In the genomic region with DNA sequence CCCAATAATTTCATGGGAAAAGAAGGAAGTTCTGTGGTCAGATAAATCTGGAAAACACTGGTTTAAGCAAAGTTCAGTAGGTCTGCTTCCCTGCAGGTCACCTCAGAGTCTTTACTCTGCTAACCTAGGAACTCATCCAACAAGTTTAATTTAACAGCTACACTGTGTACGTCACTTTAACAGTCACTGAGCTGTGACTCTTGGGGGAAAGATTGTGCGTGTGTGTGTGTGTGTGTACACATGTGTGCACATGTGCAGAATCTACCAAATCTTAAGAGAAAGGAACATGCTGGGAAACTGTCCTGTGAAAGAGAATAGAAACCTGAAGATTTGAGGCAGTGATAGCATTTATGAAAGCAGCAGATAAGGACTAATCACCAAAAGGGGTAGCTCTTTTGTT, we compare ENCODE assay signal across 20 cellular contexts.
DNase-seq lines count a peak whose midpoint lies in the region; ATAC-seq and TF ChIP-seq lines count a peak whose summit lies in the region.
"Had no signal": no experiment of that assay in that cellular context is flagged by ENCODE, and none has a peak within 500 bp of the region (broad histone marks: within the 10 kb centered on the region; RNA-seq: fewer than 3 reads in every experiment).

No MANE protein-coding gene starts in this region.

- H3K9me3 ChIP-seq in spleen (peaks cover 0 to 13% (median 9%) of the 10 kb centered on the region in 8 donors), PC-9 (ENCODE audit: insufficient read depth, low read depth) (peaks cover 10% of the 10 kb centered on the region; the same call in 1 of the 2 replicates)
- H3K9me3 ChIP-seq: HAP-1 had no signal

- no TSS peak for BruUV-seq in PC-9 (replicated peaks; lab: Mats Ljungman, UMichigan)

- POLR2A ChIA-PET in activated CD4-positive, alpha-beta T cell treated with anti-CD3 and anti-CD28 coated beads, Interleukin-2, amount 10 ng/mL, durations not matched to agents 7 days and 5 days (lab: Charles Lee): interaction anchor here (0.5 to 2.1 kb wide), 6 partner anchors 14 to 48 kb away, joined by 3 to 8 read pairs (median 4); no protein-coding TSS in a partner anchor
- POLR2A ChIA-PET in PC-9 (lab: Charles Lee; ENCODE audit: unreplicated experiment): no interaction called here

- peaks cover 96% of the 10 kb centered on the region for H3K4me1 Mint-ChIP-seq in activated CD4-positive, alpha-beta T cell treated with anti-CD3 and anti-CD28 coated beads, Interleukin-2, amount 10 ng/mL, durations not matched to agents 7 days and 5 days
- H3K4me1 Mint-ChIP-seq in activated T-helper 2 cell treated with anti-CD3 and anti-CD28 coated beads, Interferon-gamma antibody, Interleukin-2, Interleukin-4, amounts not matched to agents 10 μg/mL and 5 μg/mL and 100 μg/mL, durations not matched to agents 14 hours and 24 hours and 36 hours (ENCODE audit: low read depth): peaks cover 95% of the 10 kb centered on the region
- H3K4me1 Mint-ChIP-seq in endothelial cell (ENCODE audit: unreplicated experiment): peaks cover 7% of the 10 kb centered on the region

- intact Hi-C loops in activated T-helper 2 cell treated with anti-CD3 and anti-CD28 coated beads, Interferon-gamma antibody, Interleukin-2, Interleukin-4, amounts not matched to agents 10 μg/mL and 5 μg/mL and 100 μg/mL, durations not matched to agents 14 hours and 24 hours and 36 hours (cut with micrococcal nuclease): loop anchor here (1.0 to 2.0 kb wide), 6 partner anchors 17 to 100 kb away; no protein-coding TSS in a partner anchor
- intact Hi-C loops in spleen (cut with DNase I; ENCODE audit: low total_unique reads) (loop anchor here (10.0 kb wide), 1 partner anchor 52 kb away; no protein-coding TSS in a partner anchor), PC-9 (cut with micrococcal nuclease; ENCODE audit: unreplicated experiment) (no loop called here)

- H3K4me2 ChIP-seq in PC-9: no peak overlapping the region
- H3K4me2 ChIP-seq: A549 had no signal

- H3K36me3 ChIP-seq in spleen: peaks cover 0 to 99% (median 12%) of the 10 kb centered on the region in 6 donors
- no peaks in the 10 kb centered on the region for H3K36me3 ChIP-seq in PC-9 (ENCODE audit: low read depth)
- H3K36me3 ChIP-seq: HAP-1, transverse colon had no signal

- no peaks in the 10 kb centered on the region for H3K27me3 Mint-ChIP-seq in activated CD4-positive, alpha-beta T cell treated with anti-CD3 and anti-CD28 coated beads, Interleukin-2, amount 10 ng/mL, durations not matched to agents 7 days and 5 days
- no peaks in the 10 kb centered on the region for H3K27me3 Mint-ChIP-seq in activated T-helper 2 cell treated with anti-CD3 and anti-CD28 coated beads, Interferon-gamma antibody, Interleukin-2, Interleukin-4, amounts not matched to agents 10 μg/mL and 5 μg/mL and 100 μg/mL, durations not matched to agents 14 hours and 24 hours and 36 hours (ENCODE audit: low read depth)
- H3K27me3 Mint-ChIP-seq in endothelial cell (ENCODE audit: unreplicated experiment): no peaks in the 10 kb centered on the region

- no peaks in the 10 kb centered on the region for H3K79me2 ChIP-seq in PC-9 (ENCODE audit: low read depth)

- no peak overlapping the region for H2AFZ ChIP-seq in PC-9

- ATAC-seq in HG02885 (IDR thresholded peaks at IDR 0.05; ENCODE audit: poor library complexity, unreplicated experiment): peak; percentile 28
- ATAC-seq: A549, WTC11 had no signal

- DNase-seq in activated CD4-positive, alpha-beta T cell treated with anti-CD3 and anti-CD28 coated beads, Interleukin-2, amount 10 ng/mL, durations not matched to agents 7 days and 5 days: peak; percentile 44
- no peak for DNase-seq in activated CD4-positive, alpha-beta T cell treated with anti-CD3 and anti-CD28 coated beads, Interleukin-2, amount 50 U/mL, for 4 hours
- DNase-seq in activated T-helper 2 cell treated with anti-CD3 and anti-CD28 coated beads, Interferon-gamma antibody, Interleukin-2, Interleukin-4, amounts not matched to agents 10 μg/mL and 5 μg/mL and 100 μg/mL, durations not matched to agents 14 hours and 24 hours and 36 hours (ENCODE audit: low spot score): no peak
- no peak for DNase-seq in spleen
- DNase-seq in endothelial cell (ENCODE audit: low spot score): no peak
- no peak for DNase-seq in cerebellar nuclear complex (lab: John Stamatoyannopoulos, UW)
- DNase-seq in PC-9: no peak
- DNase-seq: dorsolateral prefrontal cortex; head of caudate nucleus; IMR-90; NCI-H1092 treated with DMSO at 0.1 percent for 48 hours; NCI-H774; RPMI8226; stimulated activated CD4-positive, alpha-beta T cell treated with anti-CD3 and anti-CD28 coated beads, Interleukin-2, amount 100 ng/mL, for 24 hours; transverse colon had no signal

- no peaks in the 10 kb centered on the region for H3K9me3 Mint-ChIP-seq in activated CD4-positive, alpha-beta T cell treated with anti-CD3 and anti-CD28 coated beads, Interleukin-2, amount 10 ng/mL, durations not matched to agents 7 days and 5 days
- H3K9me3 Mint-ChIP-seq in activated T-helper 2 cell treated with anti-CD3 and anti-CD28 coated beads, Interferon-gamma antibody, Interleukin-2, Interleukin-4, amounts not matched to agents 10 μg/mL and 5 μg/mL and 100 μg/mL, durations not matched to agents 14 hours and 24 hours and 36 hours: no peaks in the 10 kb centered on the region
- no peaks in the 10 kb centered on the region for H3K9me3 Mint-ChIP-seq in endothelial cell (ENCODE audit: unreplicated experiment)

- CTCF ChIA-PET in activated CD4-positive, alpha-beta T cell treated with anti-CD3 and anti-CD28 coated beads, Interleukin-2, amount 10 ng/mL, durations not matched to agents 7 days and 5 days (lab: Charles Lee): interaction anchor here (0.8 to 11.9 kb wide), 13 partner anchors 11 to 163 kb away, joined by 3 to 106 read pairs (median 5); no protein-coding TSS in a partner anchor
- CTCF ChIA-PET in PC-9 (lab: Charles Lee): no interaction called here

- peak overlapping the region in 7 of 8 donors; percentile 30 to 92 (median 68) for H3K27ac ChIP-seq in spleen
- H3K27ac ChIP-seq in PC-9: no peak overlapping the region
- H3K27ac ChIP-seq: A549, dorsolateral prefrontal cortex had no signal

- no peaks in the 10 kb centered on the region for H3K9me2 ChIP-seq in PC-9 (ENCODE audit: insufficient read depth)

- no peak overlapping the region for H3K4me3 ChIP-seq in spleen
- H3K4me3 ChIP-seq in PC-9: no peak overlapping the region
- H3K4me3 ChIP-seq: A549, dorsolateral prefrontal cortex, HAP-1, transverse colon had no signal

- WGBS in spleen, 5 donors: 58 to 73% (median 62%) methylated on average over 2 of the region's 2 CpGs

- no peaks in the 10 kb centered on the region for H3F3A ChIP-seq in PC-9 (ENCODE audit: insufficient read depth, low read depth)

- no peaks in the 10 kb centered on the region for H4K20me1 ChIP-seq in PC-9 (ENCODE audit: insufficient read depth)

- peaks cover 93% of the 10 kb centered on the region for H3K36me3 Mint-ChIP-seq in activated CD4-positive, alpha-beta T cell treated with anti-CD3 and anti-CD28 coated beads, Interleukin-2, amount 10 ng/mL, durations not matched to agents 7 days and 5 days (ENCODE audit: low read depth)
- peaks cover 97% of the 10 kb centered on the region for H3K36me3 Mint-ChIP-seq in activated T-helper 2 cell treated with anti-CD3 and anti-CD28 coated beads, Interferon-gamma antibody, Interleukin-2, Interleukin-4, amounts not matched to agents 10 μg/mL and 5 μg/mL and 100 μg/mL, durations not matched to agents 14 hours and 24 hours and 36 hours (ENCODE audit: low read depth)
- no peaks in the 10 kb centered on the region for H3K36me3 Mint-ChIP-seq in endothelial cell (ENCODE audit: low read depth, unreplicated experiment)
- H3K36me3 Mint-ChIP-seq: WTC11 had no signal

- H3K27me3 ChIP-seq in spleen (replicated peaks in 1 of 7) (no peaks in the 10 kb centered on the region), PC-9 (ENCODE audit: insufficient read depth, low read depth) (peaks cover 94% of the 10 kb centered on the region)
- H3K27me3 ChIP-seq: transverse colon had no signal

- H3K4me3 Mint-ChIP-seq in activated CD4-positive, alpha-beta T cell treated with anti-CD3 and anti-CD28 coated beads, Interleukin-2, amount 10 ng/mL, durations not matched to agents 7 days and 5 days: peak overlapping the region; percentile 53
- peak overlapping the region; percentile 51 for H3K4me3 Mint-ChIP-seq in activated T-helper 2 cell treated with anti-CD3 and anti-CD28 coated beads, Interferon-gamma antibody, Interleukin-2, Interleukin-4, amounts not matched to agents 10 μg/mL and 5 μg/mL and 100 μg/mL, durations not matched to agents 14 hours and 24 hours and 36 hours (ENCODE audit: low read depth)
- no peak overlapping the region for H3K4me3 Mint-ChIP-seq in endothelial cell (ENCODE audit: unreplicated experiment)
- H3K4me3 Mint-ChIP-seq: CD14-positive monocyte, WTC11 had no signal

- TF ChIP-seq POLR2A in spleen (IDR thresholded peaks at IDR 0.05): no peak

- H3K4me1 ChIP-seq in spleen: peaks cover 12 to 100% (median 59%) of the 10 kb centered on the region in 6 donors
- no peaks in the 10 kb centered on the region for H3K4me1 ChIP-seq in PC-9 (replicated peaks; ENCODE audit: insufficient read depth)
- H3K4me1 ChIP-seq: A549, HAP-1, transverse colon had no signal

- peak overlapping the region; percentile 83 for H3K27ac Mint-ChIP-seq in activated CD4-positive, alpha-beta T cell treated with anti-CD3 and anti-CD28 coated beads, Interleukin-2, amount 10 ng/mL, durations not matched to agents 7 days and 5 days
- peak overlapping the region; percentile 94 for H3K27ac Mint-ChIP-seq in activated T-helper 2 cell treated with anti-CD3 and anti-CD28 coated beads, Interferon-gamma antibody, Interleukin-2, Interleukin-4, amounts not matched to agents 10 μg/mL and 5 μg/mL and 100 μg/mL, durations not matched to agents 14 hours and 24 hours and 36 hours
- no peak overlapping the region for H3K27ac Mint-ChIP-seq in endothelial cell (ENCODE audit: unreplicated experiment)
- H3K27ac Mint-ChIP-seq: WTC11 had no signal

- TF ChIP-seq CTCF in spleen (IDR thresholded peaks at IDR 0.05 in 8 of 11, conservative IDR thresholded peaks at IDR 0.05 in 3 of 11) (no peak), endothelial cell (IDR thresholded peaks at IDR 0.05; ENCODE audit: unreplicated experiment) (no peak), PC-9 (conservative IDR thresholded peaks at IDR 0.05) (no peak)
